Comparison of ENCODE assay signal across 2 cellular contexts in genomic region chr22:40178417-40179409, GRCh38.
TF ChIP-seq lines count a peak whose summit lies in the region.

No MANE protein-coding gene starts in this region.

TF ChIP-seq in IMR-90, 13 proteins besides CTCF, POLR2A, EP300 and RAD21 (continued from another document):
- no peak for TF ChIP-seq NFE2L2 (IDR thresholded peaks at IDR 0.05; ENCODE audit: low read depth, low read length)

TF ChIP-seq in SK-N-SH, 30 proteins besides CTCF, POLR2A, EP300 and RAD21:
- TF ChIP-seq, protein P1, sequence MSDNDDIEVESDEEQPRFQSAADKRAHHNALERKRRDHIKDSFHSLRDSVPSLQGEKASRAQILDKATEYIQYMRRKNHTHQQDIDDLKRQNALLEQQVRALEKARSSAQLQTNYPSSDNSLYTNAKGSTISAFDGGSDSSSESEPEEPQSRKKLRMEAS (IDR thresholded peaks at IDR 0.05; ENCODE audit: low read depth): peak; percentile 19; the same call in 1 of the 2 replicates
- TF ChIP-seq RXRA (IDR thresholded peaks at IDR 0.05; ENCODE audit: borderline replicate concordance, low read depth) (no peak), POLR2AphosphoS5 (IDR thresholded peaks at IDR 0.05; ENCODE audit: low read depth, low read length) (no peak), JUND (IDR thresholded peaks at IDR 0.05) (no peak)
